ENCODE assay signal across 2 cellular contexts in the genomic region with DNA sequence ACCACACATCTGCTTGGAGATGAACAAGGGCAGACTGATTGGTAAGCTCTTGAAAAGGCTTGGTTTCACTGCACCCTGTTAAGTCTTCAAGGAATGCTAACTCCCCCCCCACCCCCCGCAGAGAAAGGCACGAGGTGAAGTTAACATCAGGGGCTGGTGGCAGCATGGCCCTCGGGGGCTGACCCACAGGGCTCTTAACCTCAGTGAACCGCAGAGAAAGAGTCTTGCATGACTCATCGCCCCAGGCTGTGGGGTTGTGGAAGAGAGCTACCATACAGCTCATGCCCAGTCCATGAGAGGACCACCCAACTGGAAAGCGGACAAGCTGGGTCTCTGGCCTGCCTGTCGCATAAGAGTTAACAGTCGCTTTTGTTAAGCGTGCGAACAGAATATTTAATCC.
TF ChIP-seq lines count a peak whose summit lies in the region.

No MANE protein-coding gene starts in this region.

TF ChIP-seq in GM23338, 12 proteins besides CTCF, POLR2A, EP300 and RAD21:
- no peak for TF ChIP-seq EZH2 (IDR thresholded peaks at IDR 0.05; ENCODE audit: low read depth, unreplicated experiment)
- TF ChIP-seq NANOG (IDR thresholded peaks at IDR 0.05; ENCODE audit: borderline replicate concordance), result no peak
- TF ChIP-seq CREB1 (CRISPR knock-in tag; IDR thresholded peaks at IDR 0.05; ENCODE audit: low read depth), result no peak
- TF ChIP-seq STAT1 (IDR thresholded peaks at IDR 0.05; ENCODE audit: unreplicated experiment), result no peak
- TF ChIP-seq JUNB (IDR thresholded peaks at IDR 0.05; ENCODE audit: unreplicated experiment), result no peak
- TF ChIP-seq EZH2phosphoT487 (IDR thresholded peaks at IDR 0.05; ENCODE audit: unreplicated experiment), result no peak
- no peak for TF ChIP-seq ZNF114 (CRISPR knock-in tag; IDR thresholded peaks at IDR 0.05)
- TF ChIP-seq, protein P1, sequence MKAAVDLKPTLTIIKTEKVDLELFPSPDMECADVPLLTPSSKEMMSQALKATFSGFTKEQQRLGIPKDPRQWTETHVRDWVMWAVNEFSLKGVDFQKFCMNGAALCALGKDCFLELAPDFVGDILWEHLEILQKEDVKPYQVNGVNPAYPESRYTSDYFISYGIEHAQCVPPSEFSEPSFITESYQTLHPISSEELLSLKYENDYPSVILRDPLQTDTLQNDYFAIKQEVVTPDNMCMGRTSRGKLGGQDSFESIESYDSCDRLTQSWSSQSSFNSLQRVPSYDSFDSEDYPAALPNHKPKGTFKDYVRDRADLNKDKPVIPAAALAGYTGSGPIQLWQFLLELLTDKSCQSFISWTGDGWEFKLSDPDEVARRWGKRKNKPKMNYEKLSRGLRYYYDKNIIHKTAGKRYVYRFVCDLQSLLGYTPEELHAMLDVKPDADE (IDR thresholded peaks at IDR 0.05), result no peak
- no peak for TF ChIP-seq ZNF331 (CRISPR knock-in tag; IDR thresholded peaks at IDR 0.05; ENCODE audit: low read depth)
- TF ChIP-seq, protein P2, sequence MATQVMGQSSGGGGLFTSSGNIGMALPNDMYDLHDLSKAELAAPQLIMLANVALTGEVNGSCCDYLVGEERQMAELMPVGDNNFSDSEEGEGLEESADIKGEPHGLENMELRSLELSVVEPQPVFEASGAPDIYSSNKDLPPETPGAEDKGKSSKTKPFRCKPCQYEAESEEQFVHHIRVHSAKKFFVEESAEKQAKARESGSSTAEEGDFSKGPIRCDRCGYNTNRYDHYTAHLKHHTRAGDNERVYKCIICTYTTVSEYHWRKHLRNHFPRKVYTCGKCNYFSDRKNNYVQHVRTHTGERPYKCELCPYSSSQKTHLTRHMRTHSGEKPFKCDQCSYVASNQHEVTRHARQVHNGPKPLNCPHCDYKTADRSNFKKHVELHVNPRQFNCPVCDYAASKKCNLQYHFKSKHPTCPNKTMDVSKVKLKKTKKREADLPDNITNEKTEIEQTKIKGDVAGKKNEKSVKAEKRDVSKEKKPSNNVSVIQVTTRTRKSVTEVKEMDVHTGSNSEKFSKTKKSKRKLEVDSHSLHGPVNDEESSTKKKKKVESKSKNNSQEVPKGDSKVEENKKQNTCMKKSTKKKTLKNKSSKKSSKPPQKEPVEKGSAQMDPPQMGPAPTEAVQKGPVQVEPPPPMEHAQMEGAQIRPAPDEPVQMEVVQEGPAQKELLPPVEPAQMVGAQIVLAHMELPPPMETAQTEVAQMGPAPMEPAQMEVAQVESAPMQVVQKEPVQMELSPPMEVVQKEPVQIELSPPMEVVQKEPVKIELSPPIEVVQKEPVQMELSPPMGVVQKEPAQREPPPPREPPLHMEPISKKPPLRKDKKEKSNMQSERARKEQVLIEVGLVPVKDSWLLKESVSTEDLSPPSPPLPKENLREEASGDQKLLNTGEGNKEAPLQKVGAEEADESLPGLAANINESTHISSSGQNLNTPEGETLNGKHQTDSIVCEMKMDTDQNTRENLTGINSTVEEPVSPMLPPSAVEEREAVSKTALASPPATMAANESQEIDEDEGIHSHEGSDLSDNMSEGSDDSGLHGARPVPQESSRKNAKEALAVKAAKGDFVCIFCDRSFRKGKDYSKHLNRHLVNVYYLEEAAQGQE (IDR thresholded peaks at IDR 0.05; ENCODE audit: unreplicated experiment), result no peak

TF ChIP-seq in H1, 55 proteins besides CTCF, POLR2A, EP300 and RAD21:
- TF ChIP-seq TEAD4 (IDR thresholded peaks at IDR 0.05; ENCODE audit: low read depth, low read length), result peak; percentile 73; the same call in 1 of the 2 replicates
- no peak for TF ChIP-seq SRF (IDR thresholded peaks at IDR 0.05; ENCODE audit: low read depth, low read length)
- no peak for TF ChIP-seq SUZ12 (IDR thresholded peaks at IDR 0.05; ENCODE audit: low read length)
- no peak for TF ChIP-seq GABPA (IDR thresholded peaks at IDR 0.05; ENCODE audit: borderline replicate concordance, insufficient read depth, low read length)
- no peak for TF ChIP-seq MAFK (IDR thresholded peaks at IDR 0.05; ENCODE audit: low read depth, low read length)
- TF ChIP-seq, protein P3, sequence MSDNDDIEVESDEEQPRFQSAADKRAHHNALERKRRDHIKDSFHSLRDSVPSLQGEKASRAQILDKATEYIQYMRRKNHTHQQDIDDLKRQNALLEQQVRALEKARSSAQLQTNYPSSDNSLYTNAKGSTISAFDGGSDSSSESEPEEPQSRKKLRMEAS (IDR thresholded peaks at IDR 0.05), result peak; percentile 89
- peak; percentile 7 for TF ChIP-seq NANOG (IDR thresholded peaks at IDR 0.05; ENCODE audit: insufficient read depth, low read depth, low read length, poor library complexity, severe bottlenecking)
- TF ChIP-seq POLR2AphosphoS5 (IDR thresholded peaks at IDR 0.05; ENCODE audit: low read depth, low read length), result no peak
- TF ChIP-seq SP2 (IDR thresholded peaks at IDR 0.05; ENCODE audit: low read length), result no peak
- no peak for TF ChIP-seq SP4 (IDR thresholded peaks at IDR 0.05; ENCODE audit: low read length)
- TF ChIP-seq KDM1A (IDR thresholded peaks at IDR 0.05; ENCODE audit: borderline replicate concordance, low read length), result no peak
- TF ChIP-seq BRCA1 (IDR thresholded peaks at IDR 0.05; ENCODE audit: low read depth, low read length), result no peak
- TF ChIP-seq, protein P4, sequence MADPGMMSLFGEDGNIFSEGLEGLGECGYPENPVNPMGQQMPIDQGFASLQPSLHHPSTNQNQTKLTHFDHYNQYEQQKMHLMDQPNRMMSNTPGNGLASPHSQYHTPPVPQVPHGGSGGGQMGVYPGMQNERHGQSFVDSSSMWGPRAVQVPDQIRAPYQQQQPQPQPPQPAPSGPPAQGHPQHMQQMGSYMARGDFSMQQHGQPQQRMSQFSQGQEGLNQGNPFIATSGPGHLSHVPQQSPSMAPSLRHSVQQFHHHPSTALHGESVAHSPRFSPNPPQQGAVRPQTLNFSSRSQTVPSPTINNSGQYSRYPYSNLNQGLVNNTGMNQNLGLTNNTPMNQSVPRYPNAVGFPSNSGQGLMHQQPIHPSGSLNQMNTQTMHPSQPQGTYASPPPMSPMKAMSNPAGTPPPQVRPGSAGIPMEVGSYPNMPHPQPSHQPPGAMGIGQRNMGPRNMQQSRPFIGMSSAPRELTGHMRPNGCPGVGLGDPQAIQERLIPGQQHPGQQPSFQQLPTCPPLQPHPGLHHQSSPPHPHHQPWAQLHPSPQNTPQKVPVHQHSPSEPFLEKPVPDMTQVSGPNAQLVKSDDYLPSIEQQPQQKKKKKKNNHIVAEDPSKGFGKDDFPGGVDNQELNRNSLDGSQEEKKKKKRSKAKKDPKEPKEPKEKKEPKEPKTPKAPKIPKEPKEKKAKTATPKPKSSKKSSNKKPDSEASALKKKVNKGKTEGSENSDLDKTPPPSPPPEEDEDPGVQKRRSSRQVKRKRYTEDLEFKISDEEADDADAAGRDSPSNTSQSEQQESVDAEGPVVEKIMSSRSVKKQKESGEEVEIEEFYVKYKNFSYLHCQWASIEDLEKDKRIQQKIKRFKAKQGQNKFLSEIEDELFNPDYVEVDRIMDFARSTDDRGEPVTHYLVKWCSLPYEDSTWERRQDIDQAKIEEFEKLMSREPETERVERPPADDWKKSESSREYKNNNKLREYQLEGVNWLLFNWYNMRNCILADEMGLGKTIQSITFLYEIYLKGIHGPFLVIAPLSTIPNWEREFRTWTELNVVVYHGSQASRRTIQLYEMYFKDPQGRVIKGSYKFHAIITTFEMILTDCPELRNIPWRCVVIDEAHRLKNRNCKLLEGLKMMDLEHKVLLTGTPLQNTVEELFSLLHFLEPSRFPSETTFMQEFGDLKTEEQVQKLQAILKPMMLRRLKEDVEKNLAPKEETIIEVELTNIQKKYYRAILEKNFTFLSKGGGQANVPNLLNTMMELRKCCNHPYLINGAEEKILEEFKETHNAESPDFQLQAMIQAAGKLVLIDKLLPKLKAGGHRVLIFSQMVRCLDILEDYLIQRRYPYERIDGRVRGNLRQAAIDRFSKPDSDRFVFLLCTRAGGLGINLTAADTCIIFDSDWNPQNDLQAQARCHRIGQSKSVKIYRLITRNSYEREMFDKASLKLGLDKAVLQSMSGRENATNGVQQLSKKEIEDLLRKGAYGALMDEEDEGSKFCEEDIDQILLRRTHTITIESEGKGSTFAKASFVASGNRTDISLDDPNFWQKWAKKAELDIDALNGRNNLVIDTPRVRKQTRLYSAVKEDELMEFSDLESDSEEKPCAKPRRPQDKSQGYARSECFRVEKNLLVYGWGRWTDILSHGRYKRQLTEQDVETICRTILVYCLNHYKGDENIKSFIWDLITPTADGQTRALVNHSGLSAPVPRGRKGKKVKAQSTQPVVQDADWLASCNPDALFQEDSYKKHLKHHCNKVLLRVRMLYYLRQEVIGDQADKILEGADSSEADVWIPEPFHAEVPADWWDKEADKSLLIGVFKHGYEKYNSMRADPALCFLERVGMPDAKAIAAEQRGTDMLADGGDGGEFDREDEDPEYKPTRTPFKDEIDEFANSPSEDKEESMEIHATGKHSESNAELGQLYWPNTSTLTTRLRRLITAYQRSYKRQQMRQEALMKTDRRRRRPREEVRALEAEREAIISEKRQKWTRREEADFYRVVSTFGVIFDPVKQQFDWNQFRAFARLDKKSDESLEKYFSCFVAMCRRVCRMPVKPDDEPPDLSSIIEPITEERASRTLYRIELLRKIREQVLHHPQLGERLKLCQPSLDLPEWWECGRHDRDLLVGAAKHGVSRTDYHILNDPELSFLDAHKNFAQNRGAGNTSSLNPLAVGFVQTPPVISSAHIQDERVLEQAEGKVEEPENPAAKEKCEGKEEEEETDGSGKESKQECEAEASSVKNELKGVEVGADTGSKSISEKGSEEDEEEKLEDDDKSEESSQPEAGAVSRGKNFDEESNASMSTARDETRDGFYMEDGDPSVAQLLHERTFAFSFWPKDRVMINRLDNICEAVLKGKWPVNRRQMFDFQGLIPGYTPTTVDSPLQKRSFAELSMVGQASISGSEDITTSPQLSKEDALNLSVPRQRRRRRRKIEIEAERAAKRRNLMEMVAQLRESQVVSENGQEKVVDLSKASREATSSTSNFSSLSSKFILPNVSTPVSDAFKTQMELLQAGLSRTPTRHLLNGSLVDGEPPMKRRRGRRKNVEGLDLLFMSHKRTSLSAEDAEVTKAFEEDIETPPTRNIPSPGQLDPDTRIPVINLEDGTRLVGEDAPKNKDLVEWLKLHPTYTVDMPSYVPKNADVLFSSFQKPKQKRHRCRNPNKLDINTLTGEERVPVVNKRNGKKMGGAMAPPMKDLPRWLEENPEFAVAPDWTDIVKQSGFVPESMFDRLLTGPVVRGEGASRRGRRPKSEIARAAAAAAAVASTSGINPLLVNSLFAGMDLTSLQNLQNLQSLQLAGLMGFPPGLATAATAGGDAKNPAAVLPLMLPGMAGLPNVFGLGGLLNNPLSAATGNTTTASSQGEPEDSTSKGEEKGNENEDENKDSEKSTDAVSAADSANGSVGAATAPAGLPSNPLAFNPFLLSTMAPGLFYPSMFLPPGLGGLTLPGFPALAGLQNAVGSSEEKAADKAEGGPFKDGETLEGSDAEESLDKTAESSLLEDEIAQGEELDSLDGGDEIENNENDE (IDR thresholded peaks at IDR 0.05; ENCODE audit: insufficient replicate concordance, low read length), result no peak
- no peak for TF ChIP-seq RNF2 (IDR thresholded peaks at IDR 0.05; ENCODE audit: borderline replicate concordance, low read depth, low read length, missing control alignments, poor library complexity, severe bottlenecking)
- TF ChIP-seq TCF12 (IDR thresholded peaks at IDR 0.05; ENCODE audit: low read depth, low read length), result no peak
- TF ChIP-seq CREB1 (IDR thresholded peaks at IDR 0.05), result no peak
- TF ChIP-seq EGR1 (IDR thresholded peaks at IDR 0.05; ENCODE audit: borderline replicate concordance, low read depth, low read length), result no peak
- no peak for TF ChIP-seq CBX5 (IDR thresholded peaks at IDR 0.05; ENCODE audit: low read depth, low read length)
- no peak for TF ChIP-seq YY1 (IDR thresholded peaks at IDR 0.05; ENCODE audit: low read depth, low read length)
- TF ChIP-seq CTBP2 (IDR thresholded peaks at IDR 0.05; ENCODE audit: borderline replicate concordance, insufficient read depth, insufficient read length, low read length), result no peak
- TF ChIP-seq TAF7 (optimal IDR thresholded peaks at IDR 0.05; ENCODE audit: borderline replicate concordance, low read depth, low read length), result no peak
- TF ChIP-seq SIX5 (IDR thresholded peaks at IDR 0.05; ENCODE audit: low read depth, low read length), result no peak
- TF ChIP-seq JUN (IDR thresholded peaks at IDR 0.05; ENCODE audit: low read depth, low read length), result no peak
- TF ChIP-seq PHF8 (conservative IDR thresholded peaks at IDR 0.05; ENCODE audit: low read depth, low read length), result no peak
- peak; percentile 31; the same call in 1 of the 2 replicates for TF ChIP-seq BACH1 (IDR thresholded peaks at IDR 0.05; ENCODE audit: low read length)
- TF ChIP-seq E2F6 (IDR thresholded peaks at IDR 0.05), result peak; percentile 73; the same call in 1 of the 2 replicates
- no peak for TF ChIP-seq SAP30 (IDR thresholded peaks at IDR 0.05; ENCODE audit: insufficient read depth, insufficient replicate concordance, low read length)
- TF ChIP-seq CHD2 (IDR thresholded peaks at IDR 0.05; ENCODE audit: low read length), result no peak
- TF ChIP-seq RXRA (IDR thresholded peaks at IDR 0.05; ENCODE audit: insufficient read depth, low read depth, low read length), result no peak
- no peak for TF ChIP-seq CBX8 (IDR thresholded peaks at IDR 0.05; ENCODE audit: borderline replicate concordance, low read depth, low read length)
- TF ChIP-seq FOSL1 (IDR thresholded peaks at IDR 0.05; ENCODE audit: insufficient read depth, low read depth, low read length), result no peak
- no peak for TF ChIP-seq RFX5 (IDR thresholded peaks at IDR 0.05; ENCODE audit: borderline replicate concordance, low read depth, low read length)
- TF ChIP-seq CEBPB (IDR thresholded peaks at IDR 0.05; ENCODE audit: low read depth, low read length), result no peak
- TF ChIP-seq CHD1 (IDR thresholded peaks at IDR 0.05; ENCODE audit: low read depth, low read length), result no peak
- no peak for TF ChIP-seq POU5F1 (IDR thresholded peaks at IDR 0.05; ENCODE audit: low read depth, low read length)
- 0 out of 2 replicates have a peak, but pooled peaks have one; percentile 28 for TF ChIP-seq SP1 (IDR thresholded peaks at IDR 0.05; ENCODE audit: low read depth, low read length)
- TF ChIP-seq ASH2L (IDR thresholded peaks at IDR 0.05; ENCODE audit: low read length), result peak; percentile 20
- no peak for TF ChIP-seq EZH2 (IDR thresholded peaks at IDR 0.05; ENCODE audit: low read depth, low read length, severe bottlenecking)
- TF ChIP-seq KDM5A (IDR thresholded peaks at IDR 0.05; ENCODE audit: low read length), result no peak
- TF ChIP-seq JUND (IDR thresholded peaks at IDR 0.05; ENCODE audit: low read length), result peak; percentile 92
- TF ChIP-seq HDAC2 (IDR thresholded peaks at IDR 0.05; ENCODE audit: borderline replicate concordance in 1 of 2, low read depth in 2 of 2, low read length in 2 of 2), result no peak
